ENCODE assay signal across 9 cellular contexts in the genomic region with DNA sequence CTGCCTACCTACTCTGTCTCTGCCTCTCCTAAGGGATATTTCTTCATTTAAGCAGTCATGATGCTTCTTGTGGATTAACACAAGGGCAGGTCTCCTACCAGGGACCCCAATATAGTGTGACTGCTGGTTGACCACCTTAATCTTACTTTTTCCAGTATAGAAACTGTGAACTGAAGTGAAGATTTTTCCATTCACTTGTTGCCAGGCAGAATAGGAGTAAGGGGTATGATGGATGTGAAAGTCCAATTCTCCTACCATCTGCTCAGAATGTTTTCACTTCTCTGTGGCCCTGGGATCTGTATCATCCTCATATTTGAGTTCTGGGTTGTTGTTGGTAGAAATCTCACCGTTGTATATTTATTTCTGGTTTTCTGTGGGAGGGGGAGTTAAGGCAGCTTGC.
"Had no signal": no experiment of that assay in that cellular context is flagged by ENCODE, and none has a peak within 500 bp of the region (broad histone marks: within the 10 kb centered on the region; RNA-seq: fewer than 3 reads in every experiment).

No MANE protein-coding gene starts in this region.

- H2AFZ ChIP-seq: GM23248 had no signal

- H3K4me3 Mint-ChIP-seq: H9, IgD-negative memory B cell had no signal

- H3K27ac Mint-ChIP-seq: IgD-negative memory B cell had no signal

- FAIRE-seq: H54, HTR-8/SVneo had no signal

- DNase-seq: GM23248, GOT3, H9, HCEC 1CT, Kasumi-1, KG1 had no signal

- H3K27me3 Mint-ChIP-seq: IgD-negative memory B cell had no signal

- H3K27ac ChIP-seq: GM23248 had no signal

- H3K9ac ChIP-seq: GM23248 had no signal

- H3K4me1 Mint-ChIP-seq: IgD-negative memory B cell had no signal

- H3K4me3 ChIP-seq: GM23248 had no signal
